Comparison of ENCODE assay signal across 28 cellular contexts in genomic region chr1:89767618-89768017, GRCh38.
"Had no signal": no experiment of that assay in that cellular context is flagged by ENCODE, and none has a peak within 500 bp of the region (broad histone marks: within the 10 kb centered on the region; RNA-seq: fewer than 3 reads in every experiment).

No MANE protein-coding gene starts in this region.

- H3K9me3 ChIP-seq: adrenal gland, body of pancreas, esophagus muscularis mucosa had no signal

- H3K27ac ChIP-seq: adrenal gland, body of pancreas, esophagus muscularis mucosa had no signal

- H3K4me3 ChIP-seq: adrenal gland, body of pancreas, esophagus muscularis mucosa had no signal

- H3K36me3 ChIP-seq: adrenal gland, esophagus muscularis mucosa had no signal

- H3K27me3 ChIP-seq: adrenal gland, esophagus muscularis mucosa had no signal

- DNase-seq: activated CD4-positive, alpha-beta memory T cell treated with anti-CD3 and anti-CD28 coated beads for 36 hours; activated CD4-positive, alpha-beta T cell treated with anti-CD3 and anti-CD28 coated beads for 36 hours; activated CD4-positive, alpha-beta T cell treated with anti-CD3 and anti-CD28 coated beads, Interleukin-2, amount 10 ng/mL, durations not matched to agents 24 days and 14 days; activated CD4-positive, CD25-positive, alpha-beta regulatory T cell; activated CD4-positive, CD25-positive, alpha-beta regulatory T cell treated with anti-CD3 and anti-CD28 coated beads, Interleukin-2, amount 50 U/mL, for 72 hours; activated CD8-positive, alpha-beta memory T cell treated with anti-CD3 and anti-CD28 coated beads, Interleukin-2, amount 10 ng/mL, durations not matched to agents 7 days and 5 days; activated CD8-positive, alpha-beta memory T cell treated with anti-CD3 and anti-CD28 coated beads, Interleukin-2, amount 50 U/mL, for 4 hours; activated CD8-positive, alpha-beta T cell treated with anti-CD3 and anti-CD28 coated beads, Interleukin-2, amount 10 ng/mL, durations not matched to agents 7 days and 5 days; activated effector memory CD4-positive, alpha-beta T cell treated with anti-CD3 and anti-CD28 coated beads, Interleukin-2, amount 50 U/mL, for 16 hours; activated naive CD4-positive, alpha-beta T cell treated with anti-CD3 and anti-CD28 coated beads for 36 hours; activated naive CD8-positive, alpha-beta T cell treated with anti-CD3 and anti-CD28 coated beads for 36 hours; activated naive CD8-positive, alpha-beta T cell treated with anti-CD3 and anti-CD28 coated beads, Interleukin-2, amount 50 U/mL, for 24 hours; activated T-cell treated with anti-CD3 and anti-CD28 coated beads, Interleukin-2, amount 50 U/mL, for 1 hour; activated T-cell treated with anti-CD3 and anti-CD28 coated beads, Interleukin-2, amount 50 U/mL, for 48 hours; adrenal gland; amygdala; aorta; body of pancreas; cortex of kidney; dermis blood vessel endothelial cell; effector CD4-positive, alpha-beta T cell; effector memory CD8-positive, alpha-beta T cell; foreskin melanocyte; head of caudate nucleus; hypothalamus; T-helper 1 cell; T-helper 17 cell had no signal

- ATAC-seq: activated CD4-positive, alpha-beta T cell treated with anti-CD3 and anti-CD28 coated beads for 36 hours; activated CD8-positive, alpha-beta memory T cell treated with anti-CD3 and anti-CD28 coated beads, Interleukin-2, amount 10 ng/mL, durations not matched to agents 7 days and 5 days; activated CD8-positive, alpha-beta T cell treated with anti-CD3 and anti-CD28 coated beads, Interleukin-2, amount 10 ng/mL, durations not matched to agents 7 days and 5 days; activated naive CD8-positive, alpha-beta T cell treated with anti-CD3 and anti-CD28 coated beads, Interleukin-2, amount 50 U/mL, for 24 hours; body of pancreas; effector memory CD8-positive, alpha-beta T cell; T-helper 17 cell had no signal
